Comparison of ENCODE assay signal across 32 cellular contexts in the genomic region with DNA sequence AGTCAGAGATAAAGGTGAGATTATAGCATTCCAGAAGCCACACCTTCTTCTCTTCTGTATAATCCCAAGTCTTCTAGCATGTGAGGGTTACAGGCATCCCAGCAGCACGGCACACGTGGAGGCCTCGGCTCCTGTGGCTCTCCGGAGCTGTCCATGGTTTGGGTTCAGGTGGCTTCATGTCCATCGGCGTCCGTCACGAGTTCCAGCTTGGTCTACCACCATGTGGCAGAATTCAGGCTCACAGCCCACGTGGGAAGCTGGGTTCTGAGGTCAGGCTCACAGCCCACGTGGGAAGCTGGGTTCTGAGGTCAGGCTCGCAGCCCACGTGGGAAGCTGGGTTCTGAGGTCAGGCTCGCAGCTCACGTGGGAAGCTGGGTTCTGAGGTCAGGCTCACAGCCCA.
"Had no signal": no experiment of that assay in that cellular context is flagged by ENCODE, and none has a peak within 500 bp of the region (broad histone marks: within the 10 kb centered on the region; RNA-seq: fewer than 3 reads in every experiment).

No MANE protein-coding gene starts in this region.

- H3K36me3 Mint-ChIP-seq: activated CD4-positive, alpha-beta memory T cell treated with anti-CD3 and anti-CD28 coated beads for 36 hours; activated naive CD8-positive, alpha-beta T cell; stimulated activated memory B cell treated with anti-CD40 and anti-IgM and Interleukin-4, amounts not matched to agents 10 μg/mL and 1 μg/mL and 100 μg/mL, for 72 hours; type B pancreatic cell had no signal

- H3K27me3 ChIP-seq: colonic mucosa, gastrocnemius medialis, pancreas, vagina had no signal

- H3K4me3 Mint-ChIP-seq: activated CD4-positive, alpha-beta memory T cell treated with anti-CD3 and anti-CD28 coated beads for 36 hours; activated CD4-positive, alpha-beta T cell treated with anti-CD3 and anti-CD28 coated beads, Interleukin-2, amount 10 ng/mL, durations not matched to agents 24 days and 14 days; activated naive CD8-positive, alpha-beta T cell; nephron progenitor cell; stimulated activated memory B cell treated with anti-CD40 and anti-IgM and Interleukin-4, amounts not matched to agents 10 μg/mL and 1 μg/mL and 100 μg/mL, for 72 hours; stimulated activated naive CD8-positive, alpha-beta T cell treated with anti-CD3 and anti-CD28 coated beads, Interleukin-15, amount 100 ng/mL, for 72 hours; type B pancreatic cell had no signal

- H3K27me3 Mint-ChIP-seq: activated CD4-positive, alpha-beta memory T cell treated with anti-CD3 and anti-CD28 coated beads for 36 hours; activated CD4-positive, alpha-beta T cell treated with anti-CD3 and anti-CD28 coated beads, Interleukin-2, amount 10 ng/mL, durations not matched to agents 24 days and 14 days; activated naive CD8-positive, alpha-beta T cell; stimulated activated memory B cell treated with anti-CD40 and anti-IgM and Interleukin-4, amounts not matched to agents 10 μg/mL and 1 μg/mL and 100 μg/mL, for 72 hours had no signal

- DNase-seq: activated CD4-positive, alpha-beta memory T cell treated with anti-CD3 and anti-CD28 coated beads for 36 hours; activated CD4-positive, alpha-beta T cell treated with anti-CD3 and anti-CD28 coated beads, Interleukin-2, amount 10 ng/mL, durations not matched to agents 24 days and 14 days; activated CD4-positive, CD25-positive, alpha-beta regulatory T cell treated with anti-CD3 and anti-CD28 coated beads, Interleukin-2, amount 50 U/mL, for 72 hours; activated effector memory CD4-positive, alpha-beta T cell treated with Interleukin-2 at 50 U/mL for 16 hours; activated naive CD4-positive, alpha-beta T cell treated with Interleukin-2 at 50 U/mL for 16 hours; activated T-cell treated with anti-CD3 and anti-CD28 coated beads for 4 hours; anterior cingulate cortex; cerebellar nuclear complex; colonic mucosa; effector CD8-positive, alpha-beta T cell; erythroblast; gastrocnemius medialis; glutamatergic neuron; lower lobe of right lung; mesenchymal stem cell; mucosa of descending colon; nephron progenitor cell; pancreas; retina; stimulated activated CD4-positive, alpha-beta T cell treated with anti-CD3 and anti-CD28 coated beads, Interleukin-1b, Interleukin-23, amount 100 ng/mL, for 48 hours; stimulated activated CD4-positive, alpha-beta T cell treated with anti-CD3 and anti-CD28 coated beads, Interleukin-4, amount 100 ng/mL, for 4 hours; stimulated activated CD8-positive, alpha-beta memory T cell treated with anti-CD3 and anti-CD28 coated beads, Interleukin-4, amount 100 ng/mL, for 48 hours; stimulated activated naive CD8-positive, alpha-beta T cell treated with anti-CD3 and anti-CD28 coated beads, Interleukin-15, amount 100 ng/mL, for 72 hours; substantia nigra; T-helper 9 cell had no signal

- H3K4me3 ChIP-seq: colonic mucosa, gastrocnemius medialis, lower lobe of right lung, mucosa of descending colon, pancreas, prostate gland, smooth muscle cell, vagina had no signal

- H3K36me3 ChIP-seq: colonic mucosa, gastrocnemius medialis, lower lobe of right lung, pancreas, prostate gland, vagina had no signal

- H3K4me1 ChIP-seq: colonic mucosa, gastrocnemius medialis, lower lobe of right lung, pancreas, prostate gland, vagina had no signal

- H3K9me3 ChIP-seq: colonic mucosa, gastrocnemius medialis, lower lobe of right lung, pancreas, prostate gland, vagina had no signal

- H3K4me1 Mint-ChIP-seq: activated CD4-positive, alpha-beta T cell treated with anti-CD3 and anti-CD28 coated beads, Interleukin-2, amount 10 ng/mL, durations not matched to agents 24 days and 14 days; stimulated activated memory B cell treated with anti-CD40 and anti-IgM and Interleukin-4, amounts not matched to agents 10 μg/mL and 1 μg/mL and 100 μg/mL, for 72 hours; stimulated activated naive CD8-positive, alpha-beta T cell treated with anti-CD3 and anti-CD28 coated beads, Interleukin-15, amount 100 ng/mL, for 72 hours had no signal

- H3K27ac ChIP-seq: colonic mucosa, gastrocnemius medialis, lower lobe of right lung, pancreas, prostate gland, vagina had no signal

- H3K27ac Mint-ChIP-seq: activated CD4-positive, alpha-beta memory T cell treated with anti-CD3 and anti-CD28 coated beads for 36 hours; activated CD4-positive, alpha-beta T cell treated with anti-CD3 and anti-CD28 coated beads, Interleukin-2, amount 10 ng/mL, durations not matched to agents 24 days and 14 days; activated naive CD8-positive, alpha-beta T cell; nephron progenitor cell; stimulated activated memory B cell treated with anti-CD40 and anti-IgM and Interleukin-4, amounts not matched to agents 10 μg/mL and 1 μg/mL and 100 μg/mL, for 72 hours; stimulated activated naive CD8-positive, alpha-beta T cell treated with anti-CD3 and anti-CD28 coated beads, Interleukin-15, amount 100 ng/mL, for 72 hours; type B pancreatic cell had no signal

- ATAC-seq: gastrocnemius medialis; left lobe of liver; lower lobe of right lung; mucosa of descending colon; pancreas; stimulated activated memory B cell treated with anti-CD40 and anti-IgM and Interleukin-4, amounts not matched to agents 10 μg/mL and 1 μg/mL and 100 μg/mL, for 72 hours; stimulated activated naive CD8-positive, alpha-beta T cell treated with anti-CD3 and anti-CD28 coated beads, Interleukin-15, amount 100 ng/mL, for 72 hours had no signal

- H3K9me3 Mint-ChIP-seq: activated CD4-positive, alpha-beta T cell treated with anti-CD3 and anti-CD28 coated beads, Interleukin-2, amount 10 ng/mL, durations not matched to agents 24 days and 14 days had no signal

- H3K4me2 ChIP-seq: smooth muscle cell had no signal
